Comparison of ENCODE assay signal across 9 cellular contexts in genomic region chr15:77506311-77507150, GRCh38.
A peak's percentile ranks its signal among the peaks of the same experiment; 100 is the strongest.
DNase-seq lines count a peak whose midpoint lies in the region; ATAC-seq and TF ChIP-seq lines count a peak whose summit lies in the region.
"Had no signal": no experiment of that assay in that cellular context is flagged by ENCODE, and none has a peak within 500 bp of the region (broad histone marks: within the 10 kb centered on the region; RNA-seq: fewer than 3 reads in every experiment).

No MANE protein-coding gene starts in this region.

- no peaks in the 10 kb centered on the region for H3K27me3 ChIP-seq in skeletal muscle satellite cell (ENCODE audit: control insufficient read depth, insufficient read depth, low read length)

- no peaks in the 10 kb centered on the region for H3K36me3 ChIP-seq in skeletal muscle satellite cell (ENCODE audit: insufficient read depth, low read length)

- no peak overlapping the region for H3K4me3 ChIP-seq in astrocyte of the spinal cord (ENCODE audit: low read depth, low read length)
- H3K4me3 ChIP-seq in skeletal muscle satellite cell (ENCODE audit: low read length) = no peak overlapping the region

- peak; percentile 6 for TF ChIP-seq CTCF in astrocyte of the spinal cord (IDR thresholded peaks at IDR 0.05; ENCODE audit: low read depth, low read length)

- H3K9me3 ChIP-seq in skeletal muscle satellite cell (replicated peaks; ENCODE audit: low read length) = no peaks in the 10 kb centered on the region

- no peak for ATAC-seq in GM18861 (IDR thresholded peaks at IDR 0.05; ENCODE audit: unreplicated experiment)
- no peak for ATAC-seq in GM21786 (IDR thresholded peaks at IDR 0.05; ENCODE audit: unreplicated experiment)

- no peak overlapping the region for H3K9ac ChIP-seq in skeletal muscle satellite cell (ENCODE audit: low read depth, low read length)

- peak overlapping the region; percentile 37 for H3K4me2 ChIP-seq in skeletal muscle satellite cell (ENCODE audit: low read length)

- H3K4me1 ChIP-seq in skeletal muscle satellite cell (ENCODE audit: control insufficient read depth, insufficient read depth, low read length) = peaks cover 32% of the 10 kb centered on the region

- in situ Hi-C loops in astrocyte of the spinal cord (cut with HindIII; ENCODE audit: low sequenced_read_pairs) = no loop called here

- DNase-seq in NCI-H1092 (lab: John Stamatoyannopoulos, UW) (peak; percentile 60), astrocyte of the spinal cord (ENCODE audit: low read depth, low spot score) (peak; percentile 52), hippocampal formation (lab: John Stamatoyannopoulos, UW) (peak; percentile 32 to 50), AG20443 (ENCODE audit: low spot score) (no peak), epidermal melanocyte (ENCODE audit: insufficient read length, low spot score) (no peak)
- DNase-seq: cortex of kidney had no signal

Comparison
In these comparisons a context has a peak if more than half of its experiments do, and no peak if none do; other contexts are left out.
1. DNase-seq: peak in NCI-H1092 (single experiment), astrocyte of the spinal cord (single experiment) and hippocampal formation (2 of 2); none in AG20443 (single experiment) and epidermal melanocyte (single experiment).